ENCODE assay signal across 14 cellular contexts in the genomic region with DNA sequence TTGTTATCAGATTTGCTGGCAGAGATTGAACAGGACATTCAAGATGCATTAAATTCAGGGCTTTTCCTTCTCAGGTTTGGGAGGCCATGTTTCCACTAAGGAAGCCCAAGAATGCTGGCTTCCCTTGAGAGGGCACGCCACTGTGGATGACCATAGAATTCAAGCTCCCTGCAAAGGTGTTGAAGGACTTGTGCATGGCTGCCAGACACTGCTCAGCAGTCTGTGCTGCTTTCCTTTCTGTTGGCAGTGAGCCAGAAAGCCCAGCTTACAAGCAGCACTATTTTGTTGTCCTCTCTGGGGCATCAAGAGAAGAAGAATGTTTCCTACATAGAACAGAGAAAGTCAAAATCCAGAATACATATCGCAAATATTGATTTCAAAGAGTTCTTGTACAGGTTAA.
DNase-seq lines count a peak whose midpoint lies in the region; ATAC-seq and TF ChIP-seq lines count a peak whose summit lies in the region.
"Had no signal": no experiment of that assay in that cellular context is flagged by ENCODE, and none has a peak within 500 bp of the region (broad histone marks: within the 10 kb centered on the region; RNA-seq: fewer than 3 reads in every experiment).

No MANE protein-coding gene starts in this region.

- H3K4me3 Mint-ChIP-seq in endodermal cell (no peak overlapping the region), progenitor cell of endocrine pancreas (ENCODE audit: low read depth) (no peak overlapping the region)
- H3K4me3 Mint-ChIP-seq: activated B cell treated with CpG ODN at 0.5 μM for 24 hours, T-helper 17 cell had no signal

- H3K4me1 Mint-ChIP-seq in endodermal cell (peaks cover 53% of the 10 kb centered on the region), progenitor cell of endocrine pancreas (ENCODE audit: low read depth) (peaks cover 6% of the 10 kb centered on the region)
- H3K4me1 Mint-ChIP-seq: activated B cell treated with CpG ODN at 0.5 μM for 24 hours, T-helper 17 cell had no signal

- H3K27ac Mint-ChIP-seq in endodermal cell, result peak overlapping the region; percentile 55
- no peak overlapping the region for H3K27ac Mint-ChIP-seq in progenitor cell of endocrine pancreas
- H3K27ac Mint-ChIP-seq: activated B cell treated with CpG ODN at 0.5 μM for 24 hours, T-helper 17 cell had no signal

- in situ Hi-C loops in GM13977 (cut with MboI; ENCODE audit: low pct_unique_long_range_greater_than_20kb, low sequenced_read_pairs, unreplicated experiment), result no loop called here

- H3K27ac ChIP-seq in A673 (ENCODE audit: low read depth, low read length, poor library complexity, severe bottlenecking) (no peak overlapping the region), endodermal cell (ENCODE audit: low read depth, low read length) (no peak overlapping the region)
- H3K27ac ChIP-seq: adrenal gland, left lung, parathyroid adenoma had no signal

- H3K4me1 ChIP-seq in A673 (ENCODE audit: insufficient read depth, low read length, poor library complexity, severe bottlenecking) (no peaks in the 10 kb centered on the region), endodermal cell (ENCODE audit: control insufficient read depth, insufficient read depth, low read length) (peaks cover 21% of the 10 kb centered on the region)
- H3K4me1 ChIP-seq: adrenal gland, left lung, parathyroid adenoma had no signal

- H3K4me3 ChIP-seq in A673 (ENCODE audit: low read depth, low read length, poor library complexity, severe bottlenecking) (no peak overlapping the region), endodermal cell (ENCODE audit: low read length) (peak overlapping the region; percentile 27)
- H3K4me3 ChIP-seq: adrenal gland, left lung, smooth muscle cell had no signal

- no peak overlapping the region for H3K9ac ChIP-seq in endodermal cell (ENCODE audit: extremely low read depth, low read length, poor library complexity, severe bottlenecking)
- H3K9ac ChIP-seq: parathyroid adenoma had no signal

- H3K36me3 Mint-ChIP-seq in endodermal cell (ENCODE audit: low read depth), result peaks cover 2% of the 10 kb centered on the region
- no peaks in the 10 kb centered on the region for H3K36me3 Mint-ChIP-seq in progenitor cell of endocrine pancreas (ENCODE audit: insufficient read depth)

- H3K36me3 ChIP-seq in A673 (ENCODE audit: insufficient read depth, low read length, poor library complexity, severe bottlenecking) (no peaks in the 10 kb centered on the region), endodermal cell (ENCODE audit: control insufficient read depth, insufficient read depth, low read length) (no peaks in the 10 kb centered on the region)
- H3K36me3 ChIP-seq: adrenal gland, left lung had no signal

- 88 to 100% methylated on average over 2 of the region's 2 CpGs for WGBS in endodermal cell (ENCODE audit: insufficient coverage in 1 of 2, insufficient read length in 1 of 2), 2 experiments

- H3K27me3 Mint-ChIP-seq in endodermal cell (ENCODE audit: insufficient read depth) (no peaks in the 10 kb centered on the region), progenitor cell of endocrine pancreas (no peaks in the 10 kb centered on the region)
- H3K27me3 Mint-ChIP-seq: activated B cell treated with CpG ODN at 0.5 μM for 24 hours, T-helper 17 cell had no signal

- H3K27me3 ChIP-seq in A673 (replicated peaks; ENCODE audit: insufficient read depth, low read depth, low read length, poor library complexity) (no peaks in the 10 kb centered on the region), endodermal cell (ENCODE audit: control insufficient read depth, insufficient read depth, low read length, poor library complexity, severe bottlenecking) (no peaks in the 10 kb centered on the region)
- H3K27me3 ChIP-seq: adrenal gland, left lung had no signal

- TF ChIP-seq CTCF in A673 (conservative IDR thresholded peaks at IDR 0.05; ENCODE audit: low read depth, low read length) (no peak), endodermal cell (conservative IDR thresholded peaks at IDR 0.05) (no peak), GM13977 (IDR thresholded peaks at IDR 0.05; ENCODE audit: extremely low read depth, insufficient read depth, missing control alignments) (no peak), progenitor cell of endocrine pancreas (IDR thresholded peaks at IDR 0.05; ENCODE audit: unreplicated experiment) (no peak)

- BruUV-seq in A673 (replicated peaks; lab: Mats Ljungman, UMichigan), result no TSS peak

- CTCF ChIA-PET in A673 (lab: Charles Lee), result no interaction called here

- H3K9me3 ChIP-seq in A673 (ENCODE audit: low read depth, low read length, poor library complexity, severe bottlenecking) (no peaks in the 10 kb centered on the region), endodermal cell (ENCODE audit: control insufficient read depth, low read length) (no peaks in the 10 kb centered on the region)
- H3K9me3 ChIP-seq: adrenal gland, left lung had no signal

- POLR2A ChIA-PET in A673 (lab: Charles Lee; ENCODE audit: low non-redundant PET), result no interaction called here

- peak; percentile 40 for DNase-seq in A673 (ENCODE audit: low spot score)
- DNase-seq in DMS79 treated with DMSO at 0.1 percent for 48 hours (lab: John Stamatoyannopoulos, UW), result peak; percentile 42
- peak; percentile 49 for DNase-seq in NCI-H2171 (lab: John Stamatoyannopoulos, UW)
- peak; percentile 52 for DNase-seq in endodermal cell
- DNase-seq in cardiac septum (ENCODE audit: low spot score), result no peak
- no peak for DNase-seq in GM13977 (ENCODE audit: low spot score)
- DNase-seq in progenitor cell of endocrine pancreas (ENCODE audit: low spot score, unreplicated experiment), result no peak
- DNase-seq: activated B cell treated with CpG ODN at 0.5 μM for 24 hours, left lung, T-helper 17 cell had no signal

- no peak for ATAC-seq in HG03354 (IDR thresholded peaks at IDR 0.05; ENCODE audit: poor library complexity, severe bottlenecking, unreplicated experiment)
- ATAC-seq: left lung, T-helper 17 cell had no signal

- intact Hi-C loops in A673 (cut with micrococcal nuclease; ENCODE audit: unreplicated experiment), result no loop called here
- intact Hi-C loops in cardiac septum (cut with DNase I), result no loop called here

- H3K9me3 Mint-ChIP-seq in endodermal cell, result no peaks in the 10 kb centered on the region
- H3K9me3 Mint-ChIP-seq in progenitor cell of endocrine pancreas (ENCODE audit: low read depth), result peaks cover 9% of the 10 kb centered on the region

Comparison
In these comparisons a context has a peak if more than half of its experiments do, and no peak if none do; other contexts are left out.
1. DNase-seq: peak in A673 (single experiment), DMS79 treated with DMSO at 0.1 percent for 48 hours (single experiment), NCI-H2171 (single experiment) and endodermal cell (single experiment); none in cardiac septum (single experiment), GM13977 (single experiment) and progenitor cell of endocrine pancreas (single experiment).